In genomic region chr19:2461751-2462634, GRCh38 we compare ENCODE assay signal across 8 cellular contexts. TPM values are rescaled to one million over a fixed set of nuclear protein-coding genes. Genes with fewer than 3 reads are reported as not detected.
DNase-seq lines count a peak whose midpoint lies in the region; ATAC-seq, FAIRE-seq and TF ChIP-seq lines count a peak whose summit lies in the region.

No MANE protein-coding gene starts in this region.

- H3K27me3 ChIP-seq in ACC112 (ENCODE audit: insufficient read depth, low read length) (no peaks in the 10 kb centered on the region), ovary (no peaks in the 10 kb centered on the region)

- H3K4me3 Mint-ChIP-seq in activated T-helper 17 cell treated with anti-CD3 and anti-CD28 coated beads, Interleukin-2, amount 50 U/mL, for 72 hours, result peak overlapping the region; percentile 85

- H3K79me2 ChIP-seq in ACC112 (ENCODE audit: control insufficient read depth, insufficient read depth, low read length, unreplicated experiment), result peaks cover 2% of the 10 kb centered on the region

- no peaks in the 10 kb centered on the region for H3K27me3 Mint-ChIP-seq in activated T-helper 17 cell treated with anti-CD3 and anti-CD28 coated beads, Interleukin-2, amount 50 U/mL, for 72 hours

- H2AFZ ChIP-seq in ACC112 (ENCODE audit: low read length, unreplicated experiment), result peak overlapping the region; percentile 98

- peak overlapping the region; percentile 23 for H3K27ac Mint-ChIP-seq in activated T-helper 17 cell treated with anti-CD3 and anti-CD28 coated beads, Interleukin-2, amount 50 U/mL, for 72 hours

- in situ Hi-C loops in GM13977 (cut with MboI; ENCODE audit: low pct_unique_long_range_greater_than_20kb, low sequenced_read_pairs, unreplicated experiment), result no loop called here

- no peaks in the 10 kb centered on the region for H3K4me1 Mint-ChIP-seq in activated T-helper 17 cell treated with anti-CD3 and anti-CD28 coated beads, Interleukin-2, amount 50 U/mL, for 72 hours

- no peak for TF ChIP-seq EP300 in ovary (IDR thresholded peaks at IDR 0.05)

- FAIRE-seq in frontal cortex (lab: Jason Lieb, UNC), result no peak

- no peaks in the 10 kb centered on the region for H3K9me3 ChIP-seq in ovary

- 1 to 4% (median 2%) methylated on average over 46 to 62 of the region's 62 CpGs for WGBS in ovary, 3 donors

- H3K9me3 Mint-ChIP-seq in activated T-helper 17 cell treated with anti-CD3 and anti-CD28 coated beads, Interleukin-2, amount 50 U/mL, for 72 hours, result no peaks in the 10 kb centered on the region

- peak; percentile 84 for ATAC-seq in activated T-helper 17 cell treated with anti-CD3 and anti-CD28 coated beads, Interleukin-2, amount 50 U/mL, for 72 hours (replicated peaks)
- ATAC-seq in HG02852 (IDR thresholded peaks at IDR 0.05; ENCODE audit: unreplicated experiment) (no peak), HG03439 (IDR thresholded peaks at IDR 0.05; ENCODE audit: unreplicated experiment) (no peak)

- intact Hi-C loops in ovary (cut with DNase I), result no loop called here

- peak; percentile 89 for DNase-seq in GM13977 (ENCODE audit: low spot score)
- DNase-seq in NCI-H2227 treated with DMSO at 0.1 percent for 48 hours (lab: John Stamatoyannopoulos, UW), result peak; percentile 35
- peak; percentile 62 to 65 for DNase-seq in frontal cortex (ENCODE audit: low spot score in 2 of 2)
- peak in 4 of 5 donors; percentile 42 to 62 (median 56) for DNase-seq in ovary

- H3K4me1 ChIP-seq in ACC112 (ENCODE audit: control insufficient read depth, insufficient read depth, low read length, unreplicated experiment) (no peaks in the 10 kb centered on the region), ovary (ENCODE audit: insufficient read depth) (peaks cover 5% of the 10 kb centered on the region)

- no peak for TF ChIP-seq POLR2A in ovary (IDR thresholded peaks at IDR 0.05)

- TF ChIP-seq CTCF in GM13977 (IDR thresholded peaks at IDR 0.05; ENCODE audit: extremely low read depth, insufficient read depth, missing control alignments), result no peak
- TF ChIP-seq CTCF in ovary (IDR thresholded peaks at IDR 0.05), result no peak

- H3K27ac ChIP-seq in ACC112 (ENCODE audit: low read depth, low read length) (peak overlapping the region; percentile 74), ovary (no peak overlapping the region)

- H3K4me3 ChIP-seq in ACC112 (ENCODE audit: low read depth, low read length), result peak overlapping the region; percentile 86
- H3K4me3 ChIP-seq in ovary, result peak overlapping the region; percentile 24

- H3K36me3 ChIP-seq in ACC112 (ENCODE audit: insufficient read depth, low read length) (no peaks in the 10 kb centered on the region), ovary (no peaks in the 10 kb centered on the region)

- no peaks in the 10 kb centered on the region for H3K36me3 Mint-ChIP-seq in activated T-helper 17 cell treated with anti-CD3 and anti-CD28 coated beads, Interleukin-2, amount 50 U/mL, for 72 hours (ENCODE audit: low read depth)

RNA-seq across cellular contexts. Expression of gene LMNB2, which starts 5.2 kb away (rescaled TPM):
- total RNA-seq in activated T-helper 17 cell treated with anti-CD3 and anti-CD28 coated beads, Interleukin-2, amount 50 U/mL, for 72 hours, result 10 to 100 TPM; 63.3 to 98.7 TPM
- total RNA-seq in frontal cortex, result 46.9 TPM
- 10 to 100 TPM in 6 of 7 donors, 1 to 10 TPM in 1; 8.0 to 40.9 (median 25.6) TPM for total RNA-seq in ovary
- 10 to 100 TPM; 15.3 to 17.4 TPM for polyA plus RNA-seq in ovary

RNA-seq across cellular contexts. Expression of gene GADD45B, which starts 13.9 kb away (rescaled TPM):
- 10 to 100 TPM; 40.6 to 80.0 TPM for total RNA-seq in activated T-helper 17 cell treated with anti-CD3 and anti-CD28 coated beads, Interleukin-2, amount 50 U/mL, for 72 hours
- total RNA-seq in frontal cortex (1.2 TPM), ovary (100 to 1,000 TPM in 2 of 7 donors, 10 to 100 TPM in 5; 47.0 to 414 (median 73.9) TPM)
- 100 to 1,000 TPM in 1 of 2 donors, 10 to 100 TPM in 1; 17.8 to 120 TPM for polyA plus RNA-seq in ovary

RNA-seq across cellular contexts. Expression of gene TIMM13, which starts 34.6 kb away (rescaled TPM):
- 100 to 1,000 TPM in 1 of 2 donors, 10 to 100 TPM in 1; 51.0 to 140 TPM for total RNA-seq in activated T-helper 17 cell treated with anti-CD3 and anti-CD28 coated beads, Interleukin-2, amount 50 U/mL, for 72 hours
- 18.3 TPM for total RNA-seq in frontal cortex
- total RNA-seq in ovary, result 10 to 100 TPM; 19.3 to 72.3 (median 61.6) TPM
- 10 to 100 TPM in 1 of 2 donors, 1 to 10 TPM in 1; 2.7 to 46.1 TPM for polyA plus RNA-seq in ovary

Comparison
In these comparisons a context has a peak if more than half of its experiments do, and no peak if none do; other contexts are left out.
1. DNase-seq: peak in every context shown above with its lines; median percentile 89 in GM13977; 64 in frontal cortex; 56 in ovary; 35 in NCI-H2227 treated with DMSO at 0.1 percent for 48 hours.
2. RNA of gene GADD45B, which starts 13.9 kb away (total RNA-seq): 40.6 to 80.0 TPM in activated T-helper 17 cell treated with anti-CD3 and anti-CD28 coated beads, Interleukin-2, amount 50 U/mL, for 72 hours and 47.0 to 414 TPM in ovary; 1.2 TPM in frontal cortex (single experiment); every median in the first group is over 10 times any median in the second.